In the genomic region with DNA sequence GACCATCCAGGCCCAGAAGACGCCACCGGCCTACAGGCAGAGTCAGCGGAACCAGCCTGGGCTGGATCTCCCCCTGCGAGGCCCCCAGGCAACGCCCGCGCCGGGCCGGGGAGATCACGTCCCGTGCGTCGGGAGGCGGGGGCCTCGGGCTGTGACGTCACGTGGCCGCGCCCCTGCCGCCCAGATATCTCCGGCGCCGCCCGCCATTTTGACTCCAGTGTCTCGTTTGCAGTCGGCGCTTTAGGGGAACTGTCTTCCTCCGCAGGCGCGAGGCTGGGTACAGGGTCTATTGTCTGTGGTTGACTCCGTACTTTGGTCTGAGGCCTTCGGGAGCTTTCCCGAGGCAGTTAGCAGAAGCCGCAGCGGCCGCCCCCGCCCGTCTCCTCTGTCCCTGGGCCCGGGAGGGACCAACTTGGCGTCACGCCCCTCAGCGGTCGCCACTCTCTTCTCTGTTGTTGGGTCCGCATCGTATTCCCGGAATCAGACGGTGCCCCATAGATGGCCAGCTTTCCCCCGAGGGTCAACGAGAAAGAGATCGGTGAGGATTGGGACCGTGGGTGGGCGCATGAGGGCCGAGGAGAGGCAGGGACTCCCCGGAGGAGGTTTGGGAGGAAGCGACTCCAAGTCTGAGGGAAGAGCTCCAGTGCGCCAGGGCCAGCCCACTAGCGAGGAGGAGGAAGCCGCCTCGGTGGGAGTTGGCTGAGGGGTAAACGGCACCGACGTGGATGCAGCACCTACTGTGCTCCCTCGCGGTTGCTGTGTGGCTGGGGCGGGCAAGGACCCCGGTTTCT, we compare ENCODE assay signal across 8 cellular contexts. TPM values are rescaled to one million over a fixed set of nuclear protein-coding genes. Genes with fewer than 3 reads are reported as not detected.
DNase-seq lines count a peak whose midpoint lies in the region; ATAC-seq and TF ChIP-seq lines count a peak whose summit lies in the region.

A gene with protein sequence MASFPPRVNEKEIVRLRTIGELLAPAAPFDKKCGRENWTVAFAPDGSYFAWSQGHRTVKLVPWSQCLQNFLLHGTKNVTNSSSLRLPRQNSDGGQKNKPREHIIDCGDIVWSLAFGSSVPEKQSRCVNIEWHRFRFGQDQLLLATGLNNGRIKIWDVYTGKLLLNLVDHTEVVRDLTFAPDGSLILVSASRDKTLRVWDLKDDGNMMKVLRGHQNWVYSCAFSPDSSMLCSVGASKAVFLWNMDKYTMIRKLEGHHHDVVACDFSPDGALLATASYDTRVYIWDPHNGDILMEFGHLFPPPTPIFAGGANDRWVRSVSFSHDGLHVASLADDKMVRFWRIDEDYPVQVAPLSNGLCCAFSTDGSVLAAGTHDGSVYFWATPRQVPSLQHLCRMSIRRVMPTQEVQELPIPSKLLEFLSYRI (plus strand): TSS at position 217 of the 791 bp plus-strand sequence. CDS start 282 bp downstream, at position 499.

- no peaks in the 10 kb centered on the region for H3K27me3 ChIP-seq in aorta (ENCODE audit: control insufficient read depth in 1 of 2, insufficient read depth in 2 of 2, low read length in 1 of 2)

- intact Hi-C loops in aorta (cut with DNase I) = loop anchor here (2.0 to 5.0 kb wide), 5 partner anchors 37 to 52 kb away; no protein-coding TSS in a partner anchor

- in situ Hi-C loops in astrocyte of the cerebellum (cut with HindIII; ENCODE audit: low sequenced_read_pairs) = no loop called here

- 0% methylated on average over 66 of the region's 66 CpGs for WGBS in aorta, 2 donors

- H3K4me1 ChIP-seq in aorta (ENCODE audit: control insufficient read depth in 1 of 2, insufficient read depth in 2 of 2, low read length in 2 of 2) = no peaks in the 10 kb centered on the region

- no peaks in the 10 kb centered on the region for H3K9me3 ChIP-seq in aorta (ENCODE audit: control insufficient read depth, low read length)

- peak within 1 kb of the TSS; percentile 84 for H3K4me3 ChIP-seq in astrocyte of the cerebellum (ENCODE audit: low read depth, low read length)
- H3K4me3 ChIP-seq in aorta (ENCODE audit: low read length in 2 of 2) = peak within 1 kb of the TSS; percentile 64 to 98

- H3K36me3 ChIP-seq in aorta (ENCODE audit: control insufficient read depth in 1 of 2, insufficient read depth in 2 of 2, low read length in 1 of 2) = no peaks in the 10 kb centered on the region

- ATAC-seq in GM18517 (IDR thresholded peaks at IDR 0.05; ENCODE audit: unreplicated experiment) (peak; percentile 71), HG03025 (IDR thresholded peaks at IDR 0.05; ENCODE audit: low FRiP score, unreplicated experiment) (peak; percentile 80), aorta (ENCODE audit: low FRiP score) (peak; percentile 97)

- DNase-seq in NCI-H2029 (lab: John Stamatoyannopoulos, UW) (peak; percentile 86), T-helper 9 cell (peak; percentile 88), astrocyte of the cerebellum (ENCODE audit: low read depth) (peak; percentile 63), hepatic stellate cell (ENCODE audit: low spot score) (peak; percentile 94), renal cortical epithelial cell (ENCODE audit: low read depth) (peak; percentile 60), aorta (peak; percentile 96 to 98)

- no peak for TF ChIP-seq CTCF in astrocyte of the cerebellum (IDR thresholded peaks at IDR 0.05; ENCODE audit: low read depth, low read length, missing control alignments)

- peak within 1 kb of the TSS; percentile 85 to 100 for H3K27ac ChIP-seq in aorta (ENCODE audit: low read depth in 1 of 2, low read length in 2 of 2)

RNA-seq across cellular contexts. Expression of the gene that starts here (rescaled TPM):
- 104 and 189 TPM in 2 replicates for total RNA-seq in renal cortical epithelial cell
- 100 to 1,000 TPM; 320 to 355 TPM for total RNA-seq in aorta
- polyA plus RNA-seq in aorta = 100 to 1,000 TPM in 1 of 2 donors, 10 to 100 TPM in 1; 18.2 to 222 TPM

Comparison
In these comparisons a context has a peak if more than half of its experiments do, and no peak if none do; other contexts are left out.
1. Peak in every context shown above with its lines: DNase-seq, ATAC-seq, H3K4me3 ChIP-seq and H3K27ac ChIP-seq.